ENCODE assay signal across 20 cellular contexts in genomic region chr14:72740504-72740961, GRCh38.
A peak's percentile ranks its signal among the peaks of the same experiment; 100 is the strongest.
DNase-seq lines count a peak whose midpoint lies in the region; ATAC-seq and TF ChIP-seq lines count a peak whose summit lies in the region.
"Had no signal": no experiment of that assay in that cellular context is flagged by ENCODE, and none has a peak within 500 bp of the region (broad histone marks: within the 10 kb centered on the region; RNA-seq: fewer than 3 reads in every experiment).

No MANE protein-coding gene starts in this region.

- H3K36me3 ChIP-seq in sigmoid colon: no peaks in the 10 kb centered on the region
- H3K36me3 ChIP-seq: BE2C had no signal

- H3K36me3 Mint-ChIP-seq in natural killer cell treated with Interleukin-12 subunit alpha and Interleukin-12 subunit beta and Interleukin-15 and Interleukin-18, amount 100 ng/mL, for 72 hours: no peaks in the 10 kb centered on the region
- no peaks in the 10 kb centered on the region for H3K36me3 Mint-ChIP-seq in natural killer cell
- H3K36me3 Mint-ChIP-seq in endothelial cell (ENCODE audit: low read depth, unreplicated experiment): no peaks in the 10 kb centered on the region

- no peaks in the 10 kb centered on the region for H3K9me3 Mint-ChIP-seq in natural killer cell treated with Interleukin-12 subunit alpha and Interleukin-12 subunit beta and Interleukin-15 and Interleukin-18, amount 100 ng/mL, for 72 hours
- no peaks in the 10 kb centered on the region for H3K9me3 Mint-ChIP-seq in natural killer cell
- H3K9me3 Mint-ChIP-seq in endothelial cell (ENCODE audit: unreplicated experiment): no peaks in the 10 kb centered on the region
- H3K9me3 Mint-ChIP-seq: IgD-negative memory B cell had no signal

- H3K4me1 Mint-ChIP-seq in natural killer cell treated with Interleukin-12 subunit alpha and Interleukin-12 subunit beta and Interleukin-15 and Interleukin-18, amount 100 ng/mL, for 72 hours (ENCODE audit: low read depth in 2 of 2): peaks cover 9 to 14% of the 10 kb centered on the region in 2 donors
- H3K4me1 Mint-ChIP-seq in natural killer cell: peaks cover 5 to 10% of the 10 kb centered on the region in 2 donors
- no peaks in the 10 kb centered on the region for H3K4me1 Mint-ChIP-seq in endothelial cell (ENCODE audit: unreplicated experiment)
- H3K4me1 Mint-ChIP-seq: IgD-negative memory B cell had no signal

- H3K4me1 ChIP-seq in sigmoid colon: no peaks in the 10 kb centered on the region

- H3K27ac ChIP-seq in sigmoid colon: no peak overlapping the region

- POLR2A ChIA-PET in GM10248 (lab: Yijun Ruan, JAX): no interaction called here

- no peak for TF ChIP-seq EP300 in sigmoid colon (IDR thresholded peaks at IDR 0.05)

- no peak for TF ChIP-seq CTCF in natural killer cell (IDR thresholded peaks at IDR 0.05)
- no peak for TF ChIP-seq CTCF in sigmoid colon (IDR thresholded peaks at IDR 0.05)
- no peak for TF ChIP-seq CTCF in GM10248 (IDR thresholded peaks at IDR 0.05; ENCODE audit: control extremely low read depth, extremely low read depth, low read depth, missing control alignments)
- no peak for TF ChIP-seq CTCF in endothelial cell (IDR thresholded peaks at IDR 0.05; ENCODE audit: unreplicated experiment)

- DNase-seq in natural killer cell treated with Interleukin-12 subunit alpha and Interleukin-12 subunit beta and Interleukin-15 and Interleukin-18, amount 100 ng/mL, for 72 hours (ENCODE audit: low spot score): no peak
- DNase-seq in natural killer cell: no peak
- peak; percentile 29 for DNase-seq in islet precursor cell
- peak; percentile 36 for DNase-seq in sigmoid colon
- no peak for DNase-seq in GM10248 (ENCODE audit: extremely low spot score)
- DNase-seq in endothelial cell (ENCODE audit: low spot score): no peak
- DNase-seq: BE2C; DMS53; GDM1; MV-4-11; NCI-H1105 treated with DMSO at 0.1 percent for 48 hours; NCI-H2029 treated with DMSO at 0.1 percent for 48 hours; NCI-H226; NCI-H510A treated with DMSO at 0.1 percent for 48 hours; NCI-H748 treated with DMSO at 0.1 percent for 48 hours; NK-92 treated with Interleukin-12 subunit alpha and Interleukin-12 subunit beta, amount 100 ng/mL, for 24 hours; SIG-M5 had no signal

- H3K27ac Mint-ChIP-seq in natural killer cell treated with Interleukin-12 subunit alpha and Interleukin-12 subunit beta and Interleukin-15 and Interleukin-18, amount 100 ng/mL, for 72 hours: no peak overlapping the region
- H3K27ac Mint-ChIP-seq in natural killer cell (no peak overlapping the region), endothelial cell (ENCODE audit: unreplicated experiment) (no peak overlapping the region)

- CTCF ChIA-PET in GM10248 (lab: Yijun Ruan, JAX): interaction anchor here (1.7 kb wide), 1 partner anchor 164 kb away, joined by 4 read pairs; no protein-coding TSS in a partner anchor

- intact Hi-C loops in natural killer cell (cut with micrococcal nuclease) (no loop called here), sigmoid colon (cut with DNase I) (loop anchor here (10.0 kb wide), 1 partner anchor 164 kb away; no protein-coding TSS in a partner anchor)

- H3K4me3 ChIP-seq in sigmoid colon: no peak overlapping the region

- H3K9me3 ChIP-seq in sigmoid colon: no peaks in the 10 kb centered on the region
- H3K9me3 ChIP-seq: BE2C had no signal

- H3K27me3 Mint-ChIP-seq in natural killer cell treated with Interleukin-12 subunit alpha and Interleukin-12 subunit beta and Interleukin-15 and Interleukin-18, amount 100 ng/mL, for 72 hours: no peaks in the 10 kb centered on the region
- peaks cover 0 to 5% of the 10 kb centered on the region in 2 donors for H3K27me3 Mint-ChIP-seq in natural killer cell (ENCODE audit: low read depth in 2 of 2)
- peaks cover 2% of the 10 kb centered on the region for H3K27me3 Mint-ChIP-seq in endothelial cell (ENCODE audit: unreplicated experiment)
- H3K27me3 Mint-ChIP-seq: IgD-negative memory B cell had no signal

- 93 to 94% methylated on average over 4 of the region's 4 CpGs for WGBS in sigmoid colon, 2 donors

- no peak overlapping the region for H3K4me3 Mint-ChIP-seq in natural killer cell treated with Interleukin-12 subunit alpha and Interleukin-12 subunit beta and Interleukin-15 and Interleukin-18, amount 100 ng/mL, for 72 hours
- H3K4me3 Mint-ChIP-seq in natural killer cell: no peak overlapping the region
- no peak overlapping the region for H3K4me3 Mint-ChIP-seq in endothelial cell (ENCODE audit: unreplicated experiment)
- H3K4me3 Mint-ChIP-seq: IgD-negative memory B cell had no signal

- peak; percentile 38 to 59 for ATAC-seq in natural killer cell treated with Interleukin-12 subunit alpha and Interleukin-12 subunit beta and Interleukin-15 and Interleukin-18, amount 100 ng/mL, for 72 hours
- no peak for ATAC-seq in natural killer cell
- no peak for ATAC-seq in GM21717 (IDR thresholded peaks at IDR 0.05; ENCODE audit: unreplicated experiment)
- ATAC-seq: HCT116 had no signal

- TF ChIP-seq POLR2A in sigmoid colon (IDR thresholded peaks at IDR 0.05): no peak

- H3K27me3 ChIP-seq in sigmoid colon: no peaks in the 10 kb centered on the region
- H3K27me3 ChIP-seq: BE2C had no signal

Comparison
In these comparisons a context has a peak if more than half of its experiments do, and no peak if none do; other contexts are left out.
1. ATAC-seq: peak in natural killer cell treated with Interleukin-12 subunit alpha and Interleukin-12 subunit beta and Interleukin-15 and Interleukin-18, amount 100 ng/mL, for 72 hours (2 of 2); none in natural killer cell (0 of 3) and GM21717 (single experiment).
2. DNase-seq: peak in islet precursor cell (single experiment) and sigmoid colon (single experiment); none in natural killer cell treated with Interleukin-12 subunit alpha and Interleukin-12 subunit beta and Interleukin-15 and Interleukin-18, amount 100 ng/mL, for 72 hours (single experiment), natural killer cell (single experiment), GM10248 (single experiment) and endothelial cell (single experiment).